33 cellular contexts compared by ENCODE assay signal in genomic region chr15:83512459-83512858, GRCh38.
"Had no signal": no experiment of that assay in that cellular context is flagged by ENCODE, and none has a peak within 500 bp of the region (broad histone marks: within the 10 kb centered on the region; RNA-seq: fewer than 3 reads in every experiment).

No MANE protein-coding gene starts in this region.

- H3K4me3 ChIP-seq: colonic mucosa, right atrium auricular region, smooth muscle cell, stomach, testis, transverse colon had no signal

- H3K36me3 Mint-ChIP-seq: activated naive CD4-positive, alpha-beta T cell treated with anti-CD3 and anti-CD28 coated beads, Interleukin-2, amount 50 U/mL, for 24 hours; mesothelial cell of epicardium; naive B cell; stimulated activated memory B cell treated with anti-CD40 and anti-IgM and Interleukin-4, amounts not matched to agents 10 μg/mL and 1 μg/mL and 100 μg/mL, for 72 hours had no signal

- H3K9ac ChIP-seq: parathyroid adenoma, SK-N-SH had no signal

- H3K27ac ChIP-seq: colonic mucosa, parathyroid adenoma, right atrium auricular region, stomach, testis, transverse colon, WERI-Rb-1 had no signal

- H3K9me3 ChIP-seq: colonic mucosa, right atrium auricular region, SK-N-SH, stomach, testis, transverse colon had no signal

- FAIRE-seq: bronchial epithelial cell, endothelial cell of umbilical vein, islet of Langerhans had no signal

- H3K4me1 Mint-ChIP-seq: activated CD4-positive, alpha-beta memory T cell treated with anti-CD3 and anti-CD28 coated beads, Interleukin-2, amount 10 ng/mL, durations not matched to agents 7 days and 5 days; activated CD4-positive, alpha-beta T cell treated with anti-CD3 and anti-CD28 coated beads, Interleukin-2, amount 10 ng/mL, durations not matched to agents 24 days and 14 days; activated naive CD4-positive, alpha-beta T cell treated with anti-CD3 and anti-CD28 coated beads, Interleukin-2, amount 50 U/mL, for 24 hours; activated naive CD8-positive, alpha-beta T cell treated with anti-CD3 and anti-CD28 coated beads, Interleukin-2, amount 50 U/mL, for 24 hours; naive B cell; nephron progenitor cell had no signal

- H3K9me3 Mint-ChIP-seq: activated CD4-positive, alpha-beta memory T cell treated with anti-CD3 and anti-CD28 coated beads, Interleukin-2, amount 10 ng/mL, durations not matched to agents 7 days and 5 days; activated CD4-positive, alpha-beta T cell treated with anti-CD3 and anti-CD28 coated beads, Interleukin-2, amount 10 ng/mL, durations not matched to agents 24 days and 14 days; activated naive CD4-positive, alpha-beta T cell treated with anti-CD3 and anti-CD28 coated beads, Interleukin-2, amount 50 U/mL, for 24 hours; activated naive CD8-positive, alpha-beta T cell treated with anti-CD3 and anti-CD28 coated beads, Interleukin-2, amount 50 U/mL, for 24 hours; activated T-helper 2 cell treated with anti-CD3 and anti-CD28 coated beads, Interferon-gamma antibody, Interleukin-2, Interleukin-4, amounts not matched to agents 10 μg/mL and 5 μg/mL and 100 μg/mL, durations not matched to agents 14 hours and 24 hours and 36 hours; effector memory CD8-positive, alpha-beta T cell; mesothelial cell of epicardium; nephron progenitor cell; stimulated activated memory B cell treated with anti-CD40 and anti-IgM and Interleukin-4, amounts not matched to agents 10 μg/mL and 1 μg/mL and 100 μg/mL, for 72 hours; T-helper 1 cell treated with Interleukin-12 subunit alpha and Interleukin-12 subunit beta and Interleukin-4 antibody, amounts not matched to agents 30 μg/mL and 1 μg/mL, for 36 hours had no signal

- H3K27ac Mint-ChIP-seq: activated CD4-positive, alpha-beta memory T cell treated with anti-CD3 and anti-CD28 coated beads, Interleukin-2, amount 10 ng/mL, durations not matched to agents 7 days and 5 days; activated CD4-positive, alpha-beta T cell treated with anti-CD3 and anti-CD28 coated beads, Interleukin-2, amount 10 ng/mL, durations not matched to agents 24 days and 14 days; activated naive CD4-positive, alpha-beta T cell treated with anti-CD3 and anti-CD28 coated beads, Interleukin-2, amount 50 U/mL, for 24 hours; activated naive CD8-positive, alpha-beta T cell treated with anti-CD3 and anti-CD28 coated beads, Interleukin-2, amount 50 U/mL, for 24 hours; activated T-helper 2 cell treated with anti-CD3 and anti-CD28 coated beads, Interferon-gamma antibody, Interleukin-2, Interleukin-4, amounts not matched to agents 10 μg/mL and 5 μg/mL and 100 μg/mL, durations not matched to agents 14 hours and 24 hours and 36 hours; effector memory CD8-positive, alpha-beta T cell; mesothelial cell of epicardium; naive B cell; nephron progenitor cell; stimulated activated memory B cell treated with anti-CD40 and anti-IgM and Interleukin-4, amounts not matched to agents 10 μg/mL and 1 μg/mL and 100 μg/mL, for 72 hours; T-helper 1 cell treated with Interleukin-12 subunit alpha and Interleukin-12 subunit beta and Interleukin-4 antibody, amounts not matched to agents 30 μg/mL and 1 μg/mL, for 36 hours had no signal

- H3K27me3 ChIP-seq: colonic mucosa, right atrium auricular region, testis, transverse colon had no signal

- H3K79me2 ChIP-seq: parathyroid adenoma had no signal

- H3K4me2 ChIP-seq: SK-N-SH, smooth muscle cell had no signal

- H3K36me3 ChIP-seq: colonic mucosa, right atrium auricular region, stomach, transverse colon, WERI-Rb-1 had no signal

- H3K27me3 Mint-ChIP-seq: activated CD4-positive, alpha-beta memory T cell treated with anti-CD3 and anti-CD28 coated beads, Interleukin-2, amount 10 ng/mL, durations not matched to agents 7 days and 5 days; stimulated activated memory B cell treated with anti-CD40 and anti-IgM and Interleukin-4, amounts not matched to agents 10 μg/mL and 1 μg/mL and 100 μg/mL, for 72 hours had no signal

- DNase-seq: activated CD4-positive, alpha-beta memory T cell treated with anti-CD3 and anti-CD28 coated beads, Interleukin-2, amount 10 ng/mL, durations not matched to agents 7 days and 5 days; activated CD4-positive, alpha-beta T cell treated with anti-CD3 and anti-CD28 coated beads, Interleukin-2, amount 10 ng/mL, durations not matched to agents 24 days and 14 days; activated CD4-positive, CD25-positive, alpha-beta regulatory T cell treated with anti-CD3 and anti-CD28 coated beads, Interleukin-2, amount 50 U/mL, for 72 hours; activated naive CD8-positive, alpha-beta T cell treated with anti-CD3 and anti-CD28 coated beads, Interleukin-2, amount 50 U/mL, for 24 hours; activated T-cell treated with anti-CD3 and anti-CD28 coated beads, Interleukin-2, amount 50 U/mL, for 48 hours; colonic mucosa; effector memory CD8-positive, alpha-beta T cell; hippocampal formation; mammary epithelial cell; naive B cell; nephron progenitor cell; nucleus accumbens; SK-N-SH; stimulated activated CD4-positive, alpha-beta T cell treated with anti-CD3 and anti-CD28 coated beads, Interleukin-1b, Interleukin-23, amount 100 ng/mL, for 48 hours; stimulated activated CD4-positive, alpha-beta T cell treated with anti-CD3 and anti-CD28 coated beads, Interleukin-4, amount 100 ng/mL, for 4 hours; stimulated activated CD8-positive, alpha-beta memory T cell treated with anti-CD3 and anti-CD28 coated beads, Interleukin-4, amount 100 ng/mL, for 48 hours; stomach; SW 1271; T1000; testis; transverse colon; WERI-Rb-1 had no signal

- H3K4me1 ChIP-seq: colonic mucosa, parathyroid adenoma, right atrium auricular region, stomach, testis, transverse colon had no signal

- ATAC-seq: activated naive CD8-positive, alpha-beta T cell treated with anti-CD3 and anti-CD28 coated beads, Interleukin-2, amount 50 U/mL, for 24 hours; effector memory CD8-positive, alpha-beta T cell; stimulated activated memory B cell treated with anti-CD40 and anti-IgM and Interleukin-4, amounts not matched to agents 10 μg/mL and 1 μg/mL and 100 μg/mL, for 72 hours had no signal

- H2AFZ ChIP-seq: parathyroid adenoma had no signal

- H3K4me3 Mint-ChIP-seq: activated CD4-positive, alpha-beta memory T cell treated with anti-CD3 and anti-CD28 coated beads, Interleukin-2, amount 10 ng/mL, durations not matched to agents 7 days and 5 days; activated CD4-positive, alpha-beta T cell treated with anti-CD3 and anti-CD28 coated beads, Interleukin-2, amount 10 ng/mL, durations not matched to agents 24 days and 14 days; activated naive CD4-positive, alpha-beta T cell treated with anti-CD3 and anti-CD28 coated beads, Interleukin-2, amount 50 U/mL, for 24 hours; activated naive CD8-positive, alpha-beta T cell treated with anti-CD3 and anti-CD28 coated beads, Interleukin-2, amount 50 U/mL, for 24 hours; effector memory CD8-positive, alpha-beta T cell; mesothelial cell of epicardium; naive B cell; nephron progenitor cell; stimulated activated memory B cell treated with anti-CD40 and anti-IgM and Interleukin-4, amounts not matched to agents 10 μg/mL and 1 μg/mL and 100 μg/mL, for 72 hours; T-helper 1 cell treated with Interleukin-12 subunit alpha and Interleukin-12 subunit beta and Interleukin-4 antibody, amounts not matched to agents 30 μg/mL and 1 μg/mL, for 36 hours had no signal
